Comparison of ENCODE assay signal across 15 cellular contexts in genomic region chr3:31289592-31289991, GRCh38.
DNase-seq lines count a peak whose midpoint lies in the region; ATAC-seq and TF ChIP-seq lines count a peak whose summit lies in the region.
"Had no signal": no experiment of that assay in that cellular context is flagged by ENCODE, and none has a peak within 500 bp of the region (broad histone marks: within the 10 kb centered on the region; RNA-seq: fewer than 3 reads in every experiment).

No MANE protein-coding gene starts in this region.

- peaks cover 16% of the 10 kb centered on the region for H3K36me3 Mint-ChIP-seq in Caco-2 (ENCODE audit: insufficient read depth, unreplicated experiment)
- H3K36me3 Mint-ChIP-seq in activated naive CD8-positive, alpha-beta T cell treated with anti-CD3 and anti-CD28 coated beads, Interleukin-2, amount 50 U/mL, for 24 hours (ENCODE audit: low read depth) = no peaks in the 10 kb centered on the region
- H3K36me3 Mint-ChIP-seq in neural crest cell (ENCODE audit: low read depth) = no peaks in the 10 kb centered on the region
- H3K36me3 Mint-ChIP-seq in activated CD8-positive, alpha-beta T cell treated with anti-CD3 and anti-CD28 coated beads for 36 hours (ENCODE audit: low read depth) = no peaks in the 10 kb centered on the region

- H3K4me1 ChIP-seq in Caco-2 (peaks cover 85% of the 10 kb centered on the region), transverse colon (peaks cover 0 to 11% (median 3%) of the 10 kb centered on the region in 4 donors)
- H3K4me1 ChIP-seq: Peyer's patch had no signal

- H3K4me3 ChIP-seq in Caco-2 (ENCODE audit: low read depth, low read length) = no peak overlapping the region
- no peak overlapping the region for H3K4me3 ChIP-seq in transverse colon
- H3K4me3 ChIP-seq: coronary artery, Peyer's patch had no signal

- H3K27me3 Mint-ChIP-seq in Caco-2 (ENCODE audit: insufficient read depth, unreplicated experiment) = no peaks in the 10 kb centered on the region
- H3K27me3 Mint-ChIP-seq in activated naive CD8-positive, alpha-beta T cell treated with anti-CD3 and anti-CD28 coated beads, Interleukin-2, amount 50 U/mL, for 24 hours = no peaks in the 10 kb centered on the region
- no peaks in the 10 kb centered on the region for H3K27me3 Mint-ChIP-seq in neural crest cell (ENCODE audit: low read depth)
- H3K27me3 Mint-ChIP-seq in activated CD8-positive, alpha-beta T cell treated with anti-CD3 and anti-CD28 coated beads for 36 hours = no peaks in the 10 kb centered on the region

- H3K27me3 ChIP-seq in Caco-2 (replicated peaks; ENCODE audit: control insufficient read depth, insufficient read depth, low read length) = no peaks in the 10 kb centered on the region
- no peaks in the 10 kb centered on the region for H3K27me3 ChIP-seq in transverse colon
- H3K27me3 ChIP-seq: Peyer's patch had no signal

- ATAC-seq in activated naive CD8-positive, alpha-beta T cell treated with anti-CD3 and anti-CD28 coated beads, Interleukin-2, amount 50 U/mL, for 24 hours = peak; percentile 13
- ATAC-seq in activated CD8-positive, alpha-beta T cell treated with anti-CD3 and anti-CD28 coated beads for 36 hours = no peak

- H3K4me1 Mint-ChIP-seq in Caco-2 (ENCODE audit: low read depth, unreplicated experiment) = peaks cover 63% of the 10 kb centered on the region
- peaks cover 31% of the 10 kb centered on the region for H3K4me1 Mint-ChIP-seq in activated naive CD8-positive, alpha-beta T cell treated with anti-CD3 and anti-CD28 coated beads, Interleukin-2, amount 50 U/mL, for 24 hours
- H3K4me1 Mint-ChIP-seq in neural crest cell = peaks cover 47% of the 10 kb centered on the region
- H3K4me1 Mint-ChIP-seq in activated CD8-positive, alpha-beta T cell treated with anti-CD3 and anti-CD28 coated beads for 36 hours (ENCODE audit: low read depth) = peaks cover 13% of the 10 kb centered on the region

- in situ Hi-C loops in KBM-7 (cut with MboI; ENCODE audit: low pct_unique_long_range_greater_than_20kb, low sequenced_read_pairs) (no loop called here), transverse colon (cut with MboI; ENCODE audit: low pct_ligation_motif_present in 1 of 4, low pct_unique_long_range_greater_than_20kb in 1 of 4, low sequenced_read_pairs in 3 of 4) (no loop called here)

- POLR2A ChIA-PET in Caco-2 (lab: Charles Lee) = no interaction called here
- POLR2A ChIA-PET in activated CD8-positive, alpha-beta T cell treated with anti-CD3 and anti-CD28 coated beads for 36 hours (lab: Charles Lee) = no interaction called here

- 63 to 100% methylated on average over 1 to 4 of the region's 4 CpGs for WGBS in transverse colon (ENCODE audit: low coverage in 1 of 2), 2 donors

- DNase-seq in Caco-2 (no peak), KBM-7 (peak; percentile 20), neural crest cell (ENCODE audit: low read depth, low spot score) (no peak), transverse colon (no peak)
- DNase-seq in activated naive CD8-positive, alpha-beta T cell treated with anti-CD3 and anti-CD28 coated beads, Interleukin-2, amount 50 U/mL, for 24 hours = no peak
- DNase-seq in activated CD8-positive, alpha-beta T cell treated with anti-CD3 and anti-CD28 coated beads for 36 hours = no peak
- DNase-seq in stimulated activated CD4-positive, alpha-beta T cell treated with anti-CD3 and anti-CD28 coated beads, Interleukin-2, amount 100 ng/mL, for 24 hours = no peak
- DNase-seq: activated gamma-delta T cell, glutamatergic neuron, mammary epithelial cell, NCI-H1694 treated with DMSO at 0.1 percent for 48 hours, NCI-H524, Peyer's patch, SK-N-SH had no signal

- no peak for TF ChIP-seq POLR2A in transverse colon (IDR thresholded peaks at IDR 0.05)

- TF ChIP-seq CTCF in Caco-2 (IDR thresholded peaks at IDR 0.05; ENCODE audit: insufficient read depth in 1 of 2, low read depth in 1 of 2, low read length in 1 of 2, severe bottlenecking in 1 of 2, unreplicated experiment in 1 of 2) = no peak
- no peak for TF ChIP-seq CTCF in neural crest cell (conservative IDR thresholded peaks at IDR 0.05)
- TF ChIP-seq CTCF in transverse colon (IDR thresholded peaks at IDR 0.05) = no peak
- TF ChIP-seq CTCF in activated CD8-positive, alpha-beta T cell treated with anti-CD3 and anti-CD28 coated beads for 36 hours (IDR thresholded peaks at IDR 0.05) = no peak

- H3K4me3 Mint-ChIP-seq in Caco-2 (ENCODE audit: unreplicated experiment) (peak overlapping the region; percentile 32), neural crest cell (peak overlapping the region; percentile 49)
- no peak overlapping the region for H3K4me3 Mint-ChIP-seq in activated naive CD8-positive, alpha-beta T cell treated with anti-CD3 and anti-CD28 coated beads, Interleukin-2, amount 50 U/mL, for 24 hours
- H3K4me3 Mint-ChIP-seq in activated CD8-positive, alpha-beta T cell treated with anti-CD3 and anti-CD28 coated beads for 36 hours = no peak overlapping the region

- H3K27ac ChIP-seq in transverse colon = no peak overlapping the region
- H3K27ac ChIP-seq: coronary artery, Peyer's patch had no signal

- no peaks in the 10 kb centered on the region for H3K36me3 ChIP-seq in Caco-2 (ENCODE audit: control insufficient read depth, insufficient read depth, low read length)
- H3K36me3 ChIP-seq in transverse colon = no peaks in the 10 kb centered on the region
- H3K36me3 ChIP-seq: Peyer's patch had no signal

- H3K9me3 Mint-ChIP-seq in Caco-2 (ENCODE audit: unreplicated experiment) = no peaks in the 10 kb centered on the region
- no peaks in the 10 kb centered on the region for H3K9me3 Mint-ChIP-seq in activated naive CD8-positive, alpha-beta T cell treated with anti-CD3 and anti-CD28 coated beads, Interleukin-2, amount 50 U/mL, for 24 hours
- peaks cover 3% of the 10 kb centered on the region for H3K9me3 Mint-ChIP-seq in neural crest cell
- no peaks in the 10 kb centered on the region for H3K9me3 Mint-ChIP-seq in activated CD8-positive, alpha-beta T cell treated with anti-CD3 and anti-CD28 coated beads for 36 hours

- TF ChIP-seq EP300 in transverse colon (IDR thresholded peaks at IDR 0.05; ENCODE audit: low read depth) = no peak

- no TSS peak for BruUV-seq in Caco-2 (replicated peaks; lab: Mats Ljungman, UMichigan)

- H3K27ac Mint-ChIP-seq in Caco-2 (ENCODE audit: unreplicated experiment) (peak overlapping the region; percentile 98), neural crest cell (ENCODE audit: unreplicated experiment) (peak overlapping the region; percentile 90)
- H3K27ac Mint-ChIP-seq in activated naive CD8-positive, alpha-beta T cell treated with anti-CD3 and anti-CD28 coated beads, Interleukin-2, amount 50 U/mL, for 24 hours = no peak overlapping the region
- H3K27ac Mint-ChIP-seq in activated CD8-positive, alpha-beta T cell treated with anti-CD3 and anti-CD28 coated beads for 36 hours = no peak overlapping the region

- CTCF ChIA-PET in Caco-2 (lab: Charles Lee) = no interaction called here
- CTCF ChIA-PET in activated CD8-positive, alpha-beta T cell treated with anti-CD3 and anti-CD28 coated beads for 36 hours (lab: Charles Lee) = no interaction called here

- no peaks in the 10 kb centered on the region for H3K9me3 ChIP-seq in Caco-2
- no peaks in the 10 kb centered on the region for H3K9me3 ChIP-seq in transverse colon
- H3K9me3 ChIP-seq: Peyer's patch, SK-N-SH had no signal

- intact Hi-C loops in Caco-2 (cut with micrococcal nuclease; ENCODE audit: unreplicated experiment) (loop anchor here (2.0 to 5.0 kb wide), 3 partner anchors 23 to 243 kb away; partner anchors contain the start of gene STT3B), transverse colon (cut with DNase I; ENCODE audit: low total_unique reads) (no loop called here)
- intact Hi-C loops in activated CD8-positive, alpha-beta T cell treated with anti-CD3 and anti-CD28 coated beads for 36 hours (cut with micrococcal nuclease) = no loop called here

Comparison
In these comparisons a context has a peak if more than half of its experiments do, and no peak if none do; other contexts are left out.
1. H3K27ac Mint-ChIP-seq: peak in Caco-2 (single experiment) and neural crest cell (single experiment); none in activated naive CD8-positive, alpha-beta T cell treated with anti-CD3 and anti-CD28 coated beads, Interleukin-2, amount 50 U/mL, for 24 hours (single experiment) and activated CD8-positive, alpha-beta T cell treated with anti-CD3 and anti-CD28 coated beads for 36 hours (single experiment).
2. H3K4me3 Mint-ChIP-seq: peak in Caco-2 (single experiment) and neural crest cell (single experiment); none in activated naive CD8-positive, alpha-beta T cell treated with anti-CD3 and anti-CD28 coated beads, Interleukin-2, amount 50 U/mL, for 24 hours (single experiment) and activated CD8-positive, alpha-beta T cell treated with anti-CD3 and anti-CD28 coated beads for 36 hours (single experiment).